In genomic region chr11:61949169-61950034, GRCh38 we compare ENCODE assay signal across 9 cellular contexts. TPM values are rescaled to one million over a fixed set of nuclear protein-coding genes. Genes with fewer than 3 reads are reported as not detected.
DNase-seq lines count a peak whose midpoint lies in the region; ATAC-seq, FAIRE-seq and TF ChIP-seq lines count a peak whose summit lies in the region.
"Had no signal": no experiment of that assay in that cellular context is flagged by ENCODE, and none has a peak within 500 bp of the region (broad histone marks: within the 10 kb centered on the region; RNA-seq: fewer than 3 reads in every experiment).

No MANE protein-coding gene starts in this region.

- H3K9me3 ChIP-seq in HepG2 (ENCODE audit: low read length) (no peaks in the 10 kb centered on the region), transverse colon (no peaks in the 10 kb centered on the region)

- ATAC-seq in HG02798 (IDR thresholded peaks at IDR 0.05; ENCODE audit: poor library complexity, unreplicated experiment) (peak; percentile 58), HepG2 (peak; percentile 47)

- 16% methylated on average over 9 of the region's 9 CpGs for WGBS in HepG2 (ENCODE audit: low lambda C conversion rate)
- WGBS in transverse colon (ENCODE audit: low coverage in 1 of 2), 2 donors = 18 to 52% methylated on average over 3 to 9 of the region's 9 CpGs

- FAIRE-seq in HepG2 (lab: Jason Lieb, UNC) (no peak), GM12892 (lab: Jason Lieb, UNC) (no peak)

- H2AFZ ChIP-seq in HepG2 (ENCODE audit: low read length) = no peak overlapping the region

- H4K20me1 ChIP-seq in HepG2 (ENCODE audit: insufficient read depth, low read length) = no peaks in the 10 kb centered on the region

- no peaks in the 10 kb centered on the region for H3K79me2 ChIP-seq in HepG2 (ENCODE audit: insufficient read depth, low read length)

- H3K4me3 ChIP-seq in choroid plexus epithelial cell (ENCODE audit: low read depth, low read length) = no peak overlapping the region
- peak overlapping the region in 1 of 3 experiments; percentile 40; a peak in 1 of 6 replicates for H3K4me3 ChIP-seq in HepG2 (replicated peaks in 1 of 3; ENCODE audit: insufficient read depth in 1 of 3, low read depth in 2 of 3, low read length in 3 of 3)
- no peak overlapping the region for H3K4me3 ChIP-seq in transverse colon

- H3K27ac ChIP-seq in HepG2 (ENCODE audit: extremely low read length, insufficient read depth, low read length) (no peak overlapping the region), transverse colon (peak overlapping the region in 3 of 4 donors; percentile 44 to 47 (median 44))
- H3K27ac ChIP-seq: HL-60 had no signal

- peaks cover 28% of the 10 kb centered on the region for H3K4me1 ChIP-seq in HepG2 (ENCODE audit: insufficient read depth, low read length)
- peaks cover 7 to 14% (median 10%) of the 10 kb centered on the region in 4 donors for H3K4me1 ChIP-seq in transverse colon

- peak overlapping the region; percentile 69 for H3K4me2 ChIP-seq in HepG2 (ENCODE audit: low read depth, low read length)

- CTCF ChIA-PET in HepG2 (lab: Yijun Ruan, JAX; ENCODE audit: low intra/inter-chr PET ratio, low total read pairs) = interaction anchor here (2.1 to 4.9 kb wide), 2 partner anchors 51 to 105 kb away, joined by 6 to 124 read pairs; no protein-coding TSS in a partner anchor

- in situ Hi-C loops in HepG2 (cut with HindIII; ENCODE audit: extremely low pct_ligation_motif_present, low pct_unique_long_range_greater_than_20kb) (loop anchor here (5.0 kb wide), 2 partner anchors 52 to 108 kb away; no protein-coding TSS in a partner anchor), transverse colon (cut with MboI; ENCODE audit: low pct_ligation_motif_present in 1 of 4, low pct_unique_long_range_greater_than_20kb in 1 of 4, low sequenced_read_pairs in 3 of 4) (loop anchor here in 3 of 4 donors (5.0 to 10.0 kb wide), 3 partner anchors 52 to 155 kb away; partner anchors contain the start of genes FADS3 (in 2 of the 3), FEN1 (in 1 of the 3) and TMEM258 (in 1 of the 3))

- DNase-seq in C1 segment of cervical spinal cord (lab: John Stamatoyannopoulos, UW) = peak in 12 of 14 donors; percentile 66 to 93 (median 85)
- DNase-seq in NCI-H774 (lab: John Stamatoyannopoulos, UW) = peak; percentile 53
- DNase-seq in choroid plexus epithelial cell (ENCODE audit: low read depth) = peak; percentile 98
- DNase-seq in HepG2 (ENCODE audit: low spot score) = peak; percentile 54
- peak; percentile 64 for DNase-seq in transverse colon
- no peak for DNase-seq in stimulated activated CD4-positive, alpha-beta T cell treated with anti-CD3 and anti-CD28 coated beads, Interleukin-15, amount 100 ng/mL, for 24 hours
- no peak for DNase-seq in GM12892 (ENCODE audit: insufficient read length)

- intact Hi-C loops in HepG2 (cut with micrococcal nuclease; ENCODE audit: unreplicated experiment) (loop anchor here (5.0 kb wide), 1 partner anchor 158 kb away; no protein-coding TSS in a partner anchor), transverse colon (cut with DNase I; ENCODE audit: low total_unique reads) (loop anchor here (10.0 kb wide), 1 partner anchor 135 kb away; no protein-coding TSS in a partner anchor)

- no peak for TF ChIP-seq CTCF in choroid plexus epithelial cell (conservative IDR thresholded peaks at IDR 0.05; ENCODE audit: low read depth, low read length)
- no peak for TF ChIP-seq CTCF in HepG2 (CRISPR knock-in tag; IDR thresholded peaks at IDR 0.05)
- TF ChIP-seq CTCF in transverse colon (IDR thresholded peaks at IDR 0.05) = no peak

- POLR2A ChIA-PET in HepG2 (lab: Yijun Ruan, JAX) = interaction anchor here (0.7 to 10.3 kb wide), 30 partner anchors 11 to 202 kb away, joined by 3 to 138 read pairs (median 5); partner anchors contain the start of genes FEN1, FTH1 and TMEM258

- TF ChIP-seq POLR2A in HepG2 (IDR thresholded peaks at IDR 0.05; ENCODE audit: insufficient read depth in 1 of 2, low read depth in 2 of 2, low read length in 2 of 2) (peak; percentile 6 to 19; a peak in 1 of 4 replicates), transverse colon (IDR thresholded peaks at IDR 0.05) (no peak), GM12892 (IDR thresholded peaks at IDR 0.05; ENCODE audit: low read depth, low read length) (no peak)

- H3K27me3 ChIP-seq in HepG2 (ENCODE audit: control insufficient read depth in 1 of 2, insufficient read depth in 2 of 2, low read length in 2 of 2) (peaks cover 1 to 16% of the 10 kb centered on the region in 2 experiments; a peak in 3 of 5 replicates), transverse colon (peaks cover 6% of the 10 kb centered on the region)

- H3K9ac ChIP-seq in HepG2 (ENCODE audit: insufficient read depth, low read depth, low read length) = peak overlapping the region; percentile 64; the same call in 1 of the 2 replicates

- H3K36me3 ChIP-seq in HepG2 (replicated peaks in 1 of 2; ENCODE audit: control insufficient read depth in 1 of 2, insufficient read depth in 2 of 2, low read length in 2 of 2) (no peaks in the 10 kb centered on the region), transverse colon (no peaks in the 10 kb centered on the region)

- no peak for TF ChIP-seq EP300 in HepG2 (IDR thresholded peaks at IDR 0.05; ENCODE audit: low read depth in 2 of 2, low read length in 2 of 2)
- no peak for TF ChIP-seq EP300 in HepG2 (CRISPR knock-in tag; IDR thresholded peaks at IDR 0.05; ENCODE audit: borderline replicate concordance)
- TF ChIP-seq EP300 in transverse colon (IDR thresholded peaks at IDR 0.05; ENCODE audit: low read depth) = no peak

- BruUV-seq in HepG2 (replicated peaks; lab: Mats Ljungman, UMichigan) = no TSS peak

- no peak for TF ChIP-seq RAD21 in HepG2 (CRISPR knock-in tag; IDR thresholded peaks at IDR 0.05)

RNA-seq across cellular contexts. Expression of gene BEST1, which starts 0.7 kb away (rescaled TPM):
- 0.09 TPM in 1 of 2 replicates, not detected in the other for total RNA-seq in HepG2 (2016; rRNA removed; fragmentation: Illumina TruSeq; extraction: Trizol)
- 0.09 and 0.10 TPM in 2 replicates for total RNA-seq in HepG2 (2016; cell fraction: cytosol; rRNA removed; fragmentation: Illumina TruSeq; extraction: Trizol; ENCODE audit: low read depth)
- total RNA-seq in HepG2 (2016; cell fraction: insoluble cytoplasmic fraction; rRNA removed; fragmentation: Illumina TruSeq; extraction: Trizol) = 0.09 TPM in 1 of 2 replicates, not detected in the other
- 0.06 and 0.07 TPM in 2 replicates for total RNA-seq in HepG2 (2016; cell fraction: membrane; rRNA removed; fragmentation: Illumina TruSeq; extraction: Trizol)
- 0.13 and 0.16 TPM in 2 replicates for total RNA-seq in HepG2 (2016; cell fraction: nucleus; rRNA removed; fragmentation: Illumina TruSeq; extraction: Trizol)
- polyA plus RNA-seq in HepG2 (2011; rRNA removed) = 0.65 and 2.3 TPM in 2 replicates
- polyA plus RNA-seq in HepG2 (2011; cell fraction: cytosol; rRNA removed) = 0.24 and 0.96 TPM in 2 replicates
- polyA plus RNA-seq in HepG2 (2011; cell fraction: nucleus; rRNA removed) = 2.9 and 8.0 TPM in 2 replicates
- 1.1 and 1.9 TPM in 2 replicates for polyA plus RNA-seq in HepG2 (2012)
- 1.3 and 1.4 TPM in 2 replicates for polyA plus RNA-seq in HepG2 (2016; cell fraction: cytosol; fragmentation: Illumina TruSeq; extraction: Trizol; ENCODE audit: low read depth)
- polyA plus RNA-seq in HepG2 (2016; cell fraction: insoluble cytoplasmic fraction; fragmentation: Illumina TruSeq; extraction: Trizol; ENCODE audit: low read depth) = 0.07 TPM in 1 of 2 replicates, not detected in the other
- 0.37 and 0.43 TPM in 2 replicates for polyA plus RNA-seq in HepG2 (2016; cell fraction: membrane; fragmentation: Illumina TruSeq; extraction: Trizol; ENCODE audit: low read depth)
- not detected in 2 replicates for polyA plus RNA-seq in HepG2 (2016; cell fraction: nucleus; fragmentation: Illumina TruSeq; extraction: Trizol; ENCODE audit: insufficient read depth, low read depth)
- polyA minus RNA-seq in HepG2 (2011; rRNA and poly(A)+ RNA removed; ENCODE audit: low replicate concordance) = 0.28 and 1.6 TPM in 2 replicates
- 0.44 and 0.79 TPM in 2 replicates for polyA minus RNA-seq in HepG2 (2011; cell fraction: cytosol; rRNA and poly(A)+ RNA removed)
- polyA minus RNA-seq in HepG2 (2011; cell fraction: nucleus; rRNA and poly(A)+ RNA removed) = 1.7 and 6.0 TPM in 2 replicates
- 1 to 10 TPM in 3 of 4 donors, under 1 TPM in 1; 0.40 to 3.7 (median 2.6) TPM for total RNA-seq in transverse colon
- polyA plus RNA-seq in GM12892 (2012; ENCODE audit: missing spikeins) = 1.1 TPM

RNA-seq across cellular contexts. Expression of gene FTH1, which starts 18.0 kb away (rescaled TPM):
- total RNA-seq in HepG2 (2016; rRNA removed; fragmentation: Illumina TruSeq; extraction: Trizol) (544 and 607 TPM in 2 replicates), transverse colon (1,000 to 10,000 TPM; 2,288 to 6,007 (median 4,694) TPM)
- total RNA-seq in HepG2 (2016; cell fraction: cytosol; rRNA removed; fragmentation: Illumina TruSeq; extraction: Trizol; ENCODE audit: low read depth) = 3,105 and 3,667 TPM in 2 replicates
- 481 and 554 TPM in 2 replicates for total RNA-seq in HepG2 (2016; cell fraction: insoluble cytoplasmic fraction; rRNA removed; fragmentation: Illumina TruSeq; extraction: Trizol)
- 4,411 and 4,459 TPM in 2 replicates for total RNA-seq in HepG2 (2016; cell fraction: membrane; rRNA removed; fragmentation: Illumina TruSeq; extraction: Trizol)
- 460 and 546 TPM in 2 replicates for total RNA-seq in HepG2 (2016; cell fraction: nucleus; rRNA removed; fragmentation: Illumina TruSeq; extraction: Trizol)
- 760 and 802 TPM in 2 replicates for polyA plus RNA-seq in HepG2 (2011; rRNA removed)
- 904 and 962 TPM in 2 replicates for polyA plus RNA-seq in HepG2 (2011; cell fraction: cytosol; rRNA removed)
- 547 and 633 TPM in 2 replicates for polyA plus RNA-seq in HepG2 (2011; cell fraction: nucleus; rRNA removed)
- 4,160 and 4,286 TPM in 2 replicates for polyA plus RNA-seq in HepG2 (2012)
- polyA plus RNA-seq in HepG2 (2016; cell fraction: cytosol; fragmentation: Illumina TruSeq; extraction: Trizol; ENCODE audit: low read depth) = 74,852 and 83,301 TPM in 2 replicates
- 2,697 and 2,813 TPM in 2 replicates for polyA plus RNA-seq in HepG2 (2016; cell fraction: insoluble cytoplasmic fraction; fragmentation: Illumina TruSeq; extraction: Trizol; ENCODE audit: low read depth)
- 37,583 and 39,786 TPM in 2 replicates for polyA plus RNA-seq in HepG2 (2016; cell fraction: membrane; fragmentation: Illumina TruSeq; extraction: Trizol; ENCODE audit: low read depth)
- polyA plus RNA-seq in HepG2 (2016; cell fraction: nucleus; fragmentation: Illumina TruSeq; extraction: Trizol; ENCODE audit: insufficient read depth, low read depth) = 2,546 and 3,012 TPM in 2 replicates
- 361 and 877 TPM in 2 replicates for polyA minus RNA-seq in HepG2 (2011; rRNA and poly(A)+ RNA removed; ENCODE audit: low replicate concordance)
- 693 and 773 TPM in 2 replicates for polyA minus RNA-seq in HepG2 (2011; cell fraction: cytosol; rRNA and poly(A)+ RNA removed)
- 191 and 263 TPM in 2 replicates for polyA minus RNA-seq in HepG2 (2011; cell fraction: nucleus; rRNA and poly(A)+ RNA removed)
- 1,700 TPM for polyA plus RNA-seq in GM12892 (2012; ENCODE audit: missing spikeins)

RNA-seq across cellular contexts. Expression of gene RAB3IL1, which starts 32.0 kb away (rescaled TPM):
- 1.2 and 1.3 TPM in 2 replicates for total RNA-seq in HepG2 (2016; rRNA removed; fragmentation: Illumina TruSeq; extraction: Trizol)
- 0.61 and 2.5 TPM in 2 replicates for total RNA-seq in HepG2 (2016; cell fraction: cytosol; rRNA removed; fragmentation: Illumina TruSeq; extraction: Trizol; ENCODE audit: low read depth)
- total RNA-seq in HepG2 (2016; cell fraction: insoluble cytoplasmic fraction; rRNA removed; fragmentation: Illumina TruSeq; extraction: Trizol) = 1.2 and 1.4 TPM in 2 replicates
- total RNA-seq in HepG2 (2016; cell fraction: membrane; rRNA removed; fragmentation: Illumina TruSeq; extraction: Trizol) = 1.2 and 1.4 TPM in 2 replicates
- 0.72 and 0.84 TPM in 2 replicates for total RNA-seq in HepG2 (2016; cell fraction: nucleus; rRNA removed; fragmentation: Illumina TruSeq; extraction: Trizol)
- polyA plus RNA-seq in HepG2 (2011; rRNA removed) = 2.0 and 2.2 TPM in 2 replicates
- polyA plus RNA-seq in HepG2 (2011; cell fraction: cytosol; rRNA removed) = 1.3 and 3.0 TPM in 2 replicates
- 2.5 and 3.7 TPM in 2 replicates for polyA plus RNA-seq in HepG2 (2011; cell fraction: nucleus; rRNA removed)
- 1.4 and 2.3 TPM in 2 replicates for polyA plus RNA-seq in HepG2 (2012)
- polyA plus RNA-seq in HepG2 (2016; cell fraction: cytosol; fragmentation: Illumina TruSeq; extraction: Trizol; ENCODE audit: low read depth) = 1.5 and 1.7 TPM in 2 replicates
- 1.9 and 2.5 TPM in 2 replicates for polyA plus RNA-seq in HepG2 (2016; cell fraction: insoluble cytoplasmic fraction; fragmentation: Illumina TruSeq; extraction: Trizol; ENCODE audit: low read depth)
- polyA plus RNA-seq in HepG2 (2016; cell fraction: membrane; fragmentation: Illumina TruSeq; extraction: Trizol; ENCODE audit: low read depth) = 1.9 and 2.3 TPM in 2 replicates
- polyA plus RNA-seq in HepG2 (2016; cell fraction: nucleus; fragmentation: Illumina TruSeq; extraction: Trizol; ENCODE audit: insufficient read depth, low read depth) = 2.9 and 6.6 TPM in 2 replicates
- polyA minus RNA-seq in HepG2 (2011; rRNA and poly(A)+ RNA removed; ENCODE audit: low replicate concordance) = 2.6 and 7.7 TPM in 2 replicates
- 2.8 and 11.9 TPM in 2 replicates for polyA minus RNA-seq in HepG2 (2011; cell fraction: cytosol; rRNA and poly(A)+ RNA removed)
- polyA minus RNA-seq in HepG2 (2011; cell fraction: nucleus; rRNA and poly(A)+ RNA removed) = 1.1 and 1.3 TPM in 2 replicates
- total RNA-seq in transverse colon = 1 to 10 TPM; 1.2 to 7.6 (median 5.9) TPM
- polyA plus RNA-seq in GM12892 (2012; ENCODE audit: missing spikeins) = not detected

RNA-seq across cellular contexts. Expression of gene FADS3, which starts 58.1 kb away (rescaled TPM):
- 4.5 and 13.4 TPM in 2 replicates for total RNA-seq in HepG2 (2016; rRNA removed; fragmentation: Illumina TruSeq; extraction: Trizol)
- 8.3 and 10.6 TPM in 2 replicates for total RNA-seq in HepG2 (2016; cell fraction: cytosol; rRNA removed; fragmentation: Illumina TruSeq; extraction: Trizol; ENCODE audit: low read depth)
- total RNA-seq in HepG2 (2016; cell fraction: insoluble cytoplasmic fraction; rRNA removed; fragmentation: Illumina TruSeq; extraction: Trizol) = 3.4 and 13.2 TPM in 2 replicates
- total RNA-seq in HepG2 (2016; cell fraction: membrane; rRNA removed; fragmentation: Illumina TruSeq; extraction: Trizol) = 7.7 and 10.7 TPM in 2 replicates
- 12.9 and 21.0 TPM in 2 replicates for total RNA-seq in HepG2 (2016; cell fraction: nucleus; rRNA removed; fragmentation: Illumina TruSeq; extraction: Trizol)
- polyA plus RNA-seq in HepG2 (2011; rRNA removed) = 23.2 and 36.6 TPM in 2 replicates
- polyA plus RNA-seq in HepG2 (2011; cell fraction: cytosol; rRNA removed) = 13.7 and 17.5 TPM in 2 replicates
- polyA plus RNA-seq in HepG2 (2011; cell fraction: nucleus; rRNA removed) = 236 and 242 TPM in 2 replicates
- 5.1 and 11.5 TPM in 2 replicates for polyA plus RNA-seq in HepG2 (2012)
- 8.0 and 9.6 TPM in 2 replicates for polyA plus RNA-seq in HepG2 (2016; cell fraction: cytosol; fragmentation: Illumina TruSeq; extraction: Trizol; ENCODE audit: low read depth)
- 4.7 and 5.0 TPM in 2 replicates for polyA plus RNA-seq in HepG2 (2016; cell fraction: insoluble cytoplasmic fraction; fragmentation: Illumina TruSeq; extraction: Trizol; ENCODE audit: low read depth)
- polyA plus RNA-seq in HepG2 (2016; cell fraction: membrane; fragmentation: Illumina TruSeq; extraction: Trizol; ENCODE audit: low read depth) = 7.9 and 9.0 TPM in 2 replicates
- polyA plus RNA-seq in HepG2 (2016; cell fraction: nucleus; fragmentation: Illumina TruSeq; extraction: Trizol; ENCODE audit: insufficient read depth, low read depth) = 36.8 and 37.1 TPM in 2 replicates
- polyA minus RNA-seq in HepG2 (2011; rRNA and poly(A)+ RNA removed; ENCODE audit: low replicate concordance) = 30.7 and 67.4 TPM in 2 replicates
- polyA minus RNA-seq in HepG2 (2011; cell fraction: cytosol; rRNA and poly(A)+ RNA removed) = 10.5 and 13.0 TPM in 2 replicates
- polyA minus RNA-seq in HepG2 (2011; cell fraction: nucleus; rRNA and poly(A)+ RNA removed) = 10.9 and 15.8 TPM in 2 replicates
- 10 to 100 TPM; 19.5 to 96.9 (median 31.6) TPM for total RNA-seq in transverse colon
- 3.9 TPM for polyA plus RNA-seq in GM12892 (2012; ENCODE audit: missing spikeins)

Comparison
In these comparisons a context has a peak if more than half of its experiments do, and no peak if none do; other contexts are left out.
1. DNase-seq: peak in C1 segment of cervical spinal cord (12 of 14), NCI-H774 (single experiment), choroid plexus epithelial cell (single experiment), HepG2 (single experiment) and transverse colon (single experiment); none in stimulated activated CD4-positive, alpha-beta T cell treated with anti-CD3 and anti-CD28 coated beads, Interleukin-15, amount 100 ng/mL, for 24 hours (single experiment) and GM12892 (single experiment).
2. POLR2A ChIP-seq: peak in HepG2 (2 of 2); none in transverse colon (single experiment) and GM12892 (single experiment).